In the genomic region with DNA sequence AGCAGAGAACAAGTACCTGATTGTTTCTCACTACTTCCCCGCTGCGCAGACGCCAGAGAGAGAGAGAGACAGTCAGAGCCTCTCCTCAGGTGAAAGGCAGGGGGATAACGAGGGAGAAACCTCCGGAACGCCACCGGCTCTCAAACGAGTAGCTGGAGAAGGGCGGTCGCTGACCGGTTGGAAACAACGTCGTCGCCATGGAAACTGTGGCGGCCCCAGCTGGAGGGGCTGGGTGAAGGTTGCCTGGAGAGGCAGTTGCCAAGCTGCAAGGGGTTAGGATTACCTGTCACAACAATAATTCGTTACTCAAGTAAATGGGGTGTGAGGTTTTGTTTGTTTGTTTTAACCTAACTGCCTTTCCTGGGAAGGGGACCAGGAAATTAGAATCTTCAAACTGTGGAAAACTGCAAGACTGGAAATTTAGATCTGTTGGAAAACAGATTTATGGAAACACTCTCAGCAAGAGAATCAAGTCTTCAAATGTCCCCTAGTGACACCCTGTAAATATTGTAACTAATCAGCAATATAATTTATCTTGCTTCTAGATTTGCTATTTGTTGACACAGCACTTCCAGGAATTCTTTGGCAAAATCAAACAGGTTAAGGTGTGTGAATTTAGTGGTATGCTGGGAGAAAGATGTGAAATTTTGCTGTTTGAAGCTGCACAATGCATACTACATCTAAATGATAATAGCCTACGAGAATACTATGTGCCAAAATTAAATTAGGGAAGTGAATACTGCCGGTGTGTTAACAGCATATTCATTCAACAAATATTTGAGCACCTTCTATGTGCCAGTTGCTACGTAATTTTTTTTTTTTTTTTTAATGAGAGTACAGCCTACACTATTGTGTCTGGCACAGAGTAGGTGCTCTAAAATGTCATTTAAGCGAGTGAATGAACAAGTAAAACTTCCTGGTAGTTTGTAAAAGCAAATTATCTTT, we compare ENCODE assay signal across 8 cellular contexts. TPM values are rescaled to one million over a fixed set of nuclear protein-coding genes. Genes with fewer than 3 reads are reported as not detected.
DNase-seq lines count a peak whose midpoint lies in the region; ATAC-seq, FAIRE-seq and TF ChIP-seq lines count a peak whose summit lies in the region.

A gene with protein sequence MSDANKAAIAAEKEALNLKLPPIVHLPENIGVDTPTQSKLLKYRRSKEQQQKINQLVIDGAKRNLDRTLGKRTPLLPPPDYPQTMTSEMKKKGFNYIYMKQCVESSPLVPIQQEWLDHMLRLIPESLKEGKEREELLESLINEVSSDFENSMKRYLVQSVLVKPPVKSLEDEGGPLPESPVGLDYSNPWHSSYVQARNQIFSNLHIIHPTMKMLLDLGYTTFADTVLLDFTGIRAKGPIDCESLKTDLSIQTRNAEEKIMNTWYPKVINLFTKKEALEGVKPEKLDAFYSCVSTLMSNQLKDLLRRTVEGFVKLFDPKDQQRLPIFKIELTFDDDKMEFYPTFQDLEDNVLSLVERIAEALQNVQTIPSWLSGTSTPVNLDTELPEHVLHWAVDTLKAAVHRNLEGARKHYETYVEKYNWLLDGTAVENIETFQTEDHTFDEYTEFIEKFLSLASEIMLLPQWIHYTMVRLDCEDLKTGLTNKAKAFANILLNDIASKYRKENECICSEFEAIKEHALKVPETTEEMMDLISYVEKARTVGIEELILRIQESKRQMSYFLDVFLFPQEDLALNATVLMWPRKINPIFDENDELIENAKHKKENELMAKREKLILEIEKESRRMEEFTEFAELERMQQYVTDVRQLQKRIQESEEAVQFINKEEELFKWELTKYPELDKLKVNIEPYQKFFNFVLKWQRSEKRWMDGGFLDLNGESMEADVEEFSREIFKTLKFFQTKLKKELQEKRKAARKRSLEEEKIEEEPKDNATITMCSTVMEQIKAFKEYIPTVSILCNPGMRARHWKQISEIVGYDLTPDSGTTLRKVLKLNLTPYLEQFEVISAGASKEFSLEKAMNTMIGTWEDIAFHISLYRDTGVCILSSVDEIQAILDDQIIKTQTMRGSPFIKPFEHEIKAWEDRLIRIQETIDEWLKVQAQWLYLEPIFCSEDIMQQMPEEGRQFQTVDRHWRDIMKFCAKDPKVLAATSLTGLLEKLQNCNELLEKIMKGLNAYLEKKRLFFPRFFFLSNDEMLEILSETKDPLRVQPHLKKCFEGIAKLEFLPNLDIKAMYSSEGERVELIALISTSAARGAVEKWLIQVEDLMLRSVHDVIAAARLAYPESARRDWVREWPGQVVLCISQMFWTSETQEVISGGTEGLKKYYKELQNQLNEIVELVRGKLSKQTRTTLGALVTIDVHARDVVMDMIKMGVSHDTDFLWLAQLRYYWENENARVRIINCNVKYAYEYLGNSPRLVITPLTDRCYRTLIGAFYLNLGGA (N-terminal part only) (minus strand): TSS at position 164 of the 945 bp plus-strand sequence. CDS start 1,474 bp downstream, outside the sequence.

- CTCF ChIA-PET in AG04450 (lab: Charles Lee), result no interaction called here
- CTCF ChIA-PET in endothelial cell of umbilical vein (lab: Charles Lee), result interaction anchor here (1.5 kb wide), 1 partner anchor 147 kb away, joined by 6 read pairs; no protein-coding TSS in a partner anchor

- no peaks in the 10 kb centered on the region for H3K9me1 ChIP-seq in endothelial cell of umbilical vein (replicated peaks; ENCODE audit: control insufficient read depth, extremely low read depth, insufficient read depth, low read length)

- H4K20me1 ChIP-seq in GM23338 (replicated peaks; ENCODE audit: insufficient read depth) (no peaks in the 10 kb centered on the region), endothelial cell of umbilical vein (replicated peaks; ENCODE audit: control insufficient read depth, extremely low read depth, insufficient read depth, low read length) (no peaks in the 10 kb centered on the region)

- H3K27ac ChIP-seq in AG04450 (ENCODE audit: low read depth, low read length) (no peak within 1 kb of the TSS), GM23338 (ENCODE audit: low read depth) (0 out of 2 replicates have a peak within 1 kb of the TSS, but pooled peaks have one; percentile 45), endothelial cell of umbilical vein (ENCODE audit: insufficient read depth, low read depth, low read length) (no peak within 1 kb of the TSS)

- H2AFZ ChIP-seq in GM23338 (peak within 1 kb of the TSS; percentile 87), endothelial cell of umbilical vein (ENCODE audit: low read depth, low read length) (peak within 1 kb of the TSS; percentile 76)

- no peak for TF ChIP-seq CTCF in AG04450 (IDR thresholded peaks at IDR 0.05; ENCODE audit: low read depth, low read length)
- TF ChIP-seq CTCF in GM23338 (conservative IDR thresholded peaks at IDR 0.05; ENCODE audit: low read depth in 2 of 2), result no peak
- TF ChIP-seq CTCF in endothelial cell of umbilical vein (IDR thresholded peaks at IDR 0.05; ENCODE audit: extremely low read depth in 1 of 2, insufficient read depth in 1 of 2, low read depth in 1 of 2, low read length in 2 of 2), result no peak
- no peak for TF ChIP-seq CTCF in neural crest cell (conservative IDR thresholded peaks at IDR 0.05)

- H3K9me2 ChIP-seq in GM23338 (ENCODE audit: insufficient read depth), result no peaks in the 10 kb centered on the region

- no peaks in the 10 kb centered on the region for H3K36me3 ChIP-seq in GM23338 (ENCODE audit: insufficient read depth)
- no peaks in the 10 kb centered on the region for H3K36me3 ChIP-seq in endothelial cell of umbilical vein (ENCODE audit: control insufficient read depth in 2 of 2, extremely low read depth in 1 of 2, insufficient read depth in 2 of 2, low read length in 2 of 2)

- H3K4me1 ChIP-seq in GM23338 (ENCODE audit: insufficient read depth) (peaks cover 10% of the 10 kb centered on the region), endothelial cell of umbilical vein (ENCODE audit: control insufficient read depth, extremely low read depth, insufficient read depth, low read length) (peaks cover 9% of the 10 kb centered on the region)

- peak within 1 kb of the TSS; percentile 38; the same call in 1 of the 2 replicates for H3K27ac Mint-ChIP-seq in GM23338
- peak within 1 kb of the TSS; percentile 43 for H3K27ac Mint-ChIP-seq in neural crest cell (ENCODE audit: unreplicated experiment)

- H3K9me3 ChIP-seq in AG04450 (ENCODE audit: control insufficient read depth, insufficient read depth, low read length) (no peaks in the 10 kb centered on the region), endothelial cell of umbilical vein (replicated peaks; ENCODE audit: control insufficient read depth, insufficient read depth, low read length) (no peaks in the 10 kb centered on the region)

- H3K27me3 Mint-ChIP-seq in GM23338 (ENCODE audit: insufficient read depth, low read depth, poor library complexity), result peaks cover 5% of the 10 kb centered on the region
- peaks cover 3% of the 10 kb centered on the region for H3K27me3 Mint-ChIP-seq in neural crest cell (ENCODE audit: low read depth)

- H3K4me3 Mint-ChIP-seq in GM23338 (peak within 1 kb of the TSS; percentile 62), neural crest cell (peak within 1 kb of the TSS; percentile 78)

- H3K4me1 Mint-ChIP-seq in GM23338 (peaks cover 9% of the 10 kb centered on the region), neural crest cell (peaks cover 19% of the 10 kb centered on the region)

- intact Hi-C loops in endothelial cell of umbilical vein (cut with micrococcal nuclease), result no loop called here

- H3K79me2 ChIP-seq in GM23338 (replicated peaks; ENCODE audit: insufficient read depth), result no peaks in the 10 kb centered on the region
- no peaks in the 10 kb centered on the region for H3K79me2 ChIP-seq in endothelial cell of umbilical vein (ENCODE audit: control insufficient read depth, insufficient read depth, low read length)

- FAIRE-seq in endothelial cell of umbilical vein (lab: Jason Lieb, UNC), result no peak

- H3K9me3 Mint-ChIP-seq in GM23338 (no peaks in the 10 kb centered on the region), neural crest cell (no peaks in the 10 kb centered on the region)

- DNase-seq in AG04450 (ENCODE audit: low read depth, low spot score), result no peak
- DNase-seq in GM23338 (ENCODE audit: low spot score), result peak; percentile 97
- DNase-seq in NCI-H748 treated with DMSO at 0.1 percent for 48 hours (lab: John Stamatoyannopoulos, UW), result peak; percentile 89
- DNase-seq in endothelial cell of umbilical vein (ENCODE audit: low read depth, low spot score), result peak; percentile 68
- DNase-seq in neural crest cell (ENCODE audit: low read depth, low spot score), result peak; percentile 65
- no peak for DNase-seq in NK-92 treated with Interleukin-12 subunit alpha and Interleukin-12 subunit beta, amount 100 ng/mL, for 24 hours (lab: John Stamatoyannopoulos, UW)
- no peak for DNase-seq in activated gamma-delta T cell (lab: John Stamatoyannopoulos, UW)

- peak within 1 kb of the TSS; percentile 27 for H3K9ac ChIP-seq in endothelial cell of umbilical vein (replicated peaks; ENCODE audit: extremely low read depth, insufficient read depth, low read length)

- ATAC-seq in GM23338 (peak; percentile 100), HG03469 (IDR thresholded peaks at IDR 0.05; ENCODE audit: unreplicated experiment) (no peak)

- H3K4me2 ChIP-seq in GM23338, result peak within 1 kb of the TSS; percentile 68
- H3K4me2 ChIP-seq in endothelial cell of umbilical vein (ENCODE audit: insufficient read depth, low read length), result peak within 1 kb of the TSS; percentile 53

- no TSS peak for BruUV-seq in endothelial cell of umbilical vein (replicated peaks; lab: Mats Ljungman, UMichigan)

- no peaks in the 10 kb centered on the region for H3F3A ChIP-seq in GM23338 (replicated peaks; ENCODE audit: low read depth)

- POLR2A ChIA-PET in AG04450 (lab: Yijun Ruan, JAX) (no interaction called here), endothelial cell of umbilical vein (lab: Charles Lee) (no interaction called here)

- H3K27me3 ChIP-seq in AG04450 (ENCODE audit: control insufficient read depth, insufficient read depth, low read length) (peaks cover 4% of the 10 kb centered on the region), GM23338 (ENCODE audit: insufficient read depth) (no peaks in the 10 kb centered on the region), endothelial cell of umbilical vein (ENCODE audit: control insufficient read depth in 2 of 2, insufficient read depth in 2 of 2, low read length in 2 of 2) (no peaks in the 10 kb centered on the region)

- H3K4me3 ChIP-seq in AG04450 (ENCODE audit: low read depth, low read length) (peak within 1 kb of the TSS; percentile 43), GM23338 (peak within 1 kb of the TSS; percentile 45), endothelial cell of umbilical vein (replicated peaks in 1 of 3; ENCODE audit: insufficient read depth in 1 of 3, low read depth in 1 of 3, low read length in 3 of 3) (peak within 1 kb of the TSS in 2 of 3 experiments; percentile 22 to 41)

- dilution Hi-C loops in endothelial cell of umbilical vein (cut with MboI; ENCODE audit: extremely low pct_ligation_motif_present, low sequenced_read_pairs), result no loop called here

- TF ChIP-seq POLR2A in endothelial cell of umbilical vein (IDR thresholded peaks at IDR 0.05; ENCODE audit: low read depth, low read length), result no peak

- no peaks in the 10 kb centered on the region for H3K36me3 Mint-ChIP-seq in GM23338 (ENCODE audit: low read depth)
- no peaks in the 10 kb centered on the region for H3K36me3 Mint-ChIP-seq in neural crest cell (ENCODE audit: low read depth)

RNA-seq across cellular contexts. Expression of the gene that starts here (rescaled TPM):
- polyA plus RNA-seq in AG04450 (2011; rRNA removed) (under 0.01 TPM in 1 of 2 replicates, not detected in the other), GM23338 (2016; fragmentation: Nextera tagmentation; extraction: Ambion mirVana) (not detected in 2 replicates), endothelial cell of umbilical vein (0.06 and 0.10 TPM in 2 replicates)
- not detected in 2 replicates for polyA minus RNA-seq in AG04450 (2011; rRNA and poly(A)+ RNA removed)
- total RNA-seq in GM23338 (2014; rRNA removed; shearing (Covaris generic)), result 0.27 TPM in 1 of 2 replicates, not detected in the other
- total RNA-seq in endothelial cell of umbilical vein (0.20 TPM in 1 of 2 replicates, not detected in the other), neural crest cell (0.09 and 0.34 TPM in 2 replicates)
- polyA plus RNA-seq in endothelial cell of umbilical vein (2011; cell fraction: cytosol; rRNA removed), result 0.01 and 0.04 TPM in 2 replicates
- 0.18 and 0.29 TPM in 2 replicates for polyA plus RNA-seq in endothelial cell of umbilical vein (2011; cell fraction: nucleus; rRNA removed)
- 0.15 TPM in 1 of 2 replicates, not detected in the other for polyA plus RNA-seq in endothelial cell of umbilical vein (2012)
- 0.12 and 0.17 TPM in 2 replicates for polyA minus RNA-seq in endothelial cell of umbilical vein
- not detected for polyA minus RNA-seq in endothelial cell of umbilical vein (2011; cell fraction: cytosol; rRNA and poly(A)+ RNA removed)
- 0.48 and 0.87 TPM in 2 replicates for polyA minus RNA-seq in endothelial cell of umbilical vein (2011; cell fraction: nucleus; rRNA and poly(A)+ RNA removed)

Comparison
In these comparisons a context has a peak if more than half of its experiments do, and no peak if none do; other contexts are left out.
1. Peak in DNase-seq, ATAC-seq, H3K4me3 ChIP-seq, H3K27ac ChIP-seq and H3K4me2 ChIP-seq in GM23338; RNA of the gene not detected or under 1 TPM.
2. Peak in DNase-seq, H3K4me3 ChIP-seq, H3K9ac ChIP-seq and H3K4me2 ChIP-seq in endothelial cell of umbilical vein; RNA of the gene not detected or under 1 TPM.
3. Peak in DNase-seq in neural crest cell; RNA of the gene not detected or under 1 TPM.